ENCODE assay signal across 11 cellular contexts in the genomic region with DNA sequence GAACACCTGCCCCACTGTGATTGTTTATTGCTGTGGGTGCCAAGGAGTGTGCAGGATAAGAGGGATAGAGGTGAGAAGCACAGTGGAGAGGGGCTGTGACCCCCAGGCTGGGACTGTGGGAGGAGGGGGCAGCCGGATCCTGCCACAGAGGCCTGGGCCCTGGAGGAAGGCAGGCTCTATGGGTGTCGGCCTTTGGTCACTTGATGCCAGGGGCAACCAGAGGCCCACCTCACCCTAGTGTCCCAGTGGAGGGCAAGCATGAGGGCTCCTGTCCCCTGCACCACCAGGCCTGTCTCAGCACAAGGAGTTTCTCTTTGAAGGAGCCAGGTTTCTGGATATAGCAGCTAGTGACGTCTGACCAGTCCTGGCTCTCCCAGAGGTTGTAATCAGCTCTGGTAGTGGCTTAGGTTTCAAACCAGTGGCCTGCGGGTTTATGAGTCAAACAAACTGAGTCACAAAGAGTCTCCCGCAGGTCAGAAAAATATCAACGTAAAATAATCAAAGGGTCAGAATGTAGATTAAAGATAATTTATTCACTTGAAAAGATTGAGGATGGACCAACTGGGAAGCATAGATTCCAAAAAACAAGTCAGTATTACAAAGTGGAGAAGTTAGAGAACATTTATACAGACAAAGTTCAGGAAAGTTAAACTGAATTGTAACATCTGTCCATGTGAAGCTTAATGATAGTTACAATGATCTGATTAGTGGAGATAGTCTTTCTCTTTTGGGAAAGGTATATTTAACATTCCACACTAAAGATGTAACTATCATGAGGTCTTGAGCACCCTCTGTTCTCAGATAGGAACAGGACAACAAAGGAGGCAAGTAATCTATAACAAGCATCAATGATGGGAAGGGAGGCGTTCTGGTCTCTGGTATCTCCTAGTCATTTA. TPM values are rescaled to one million over a fixed set of nuclear protein-coding genes. Genes with fewer than 3 reads are reported as not detected.
DNase-seq lines count a peak whose midpoint lies in the region; ATAC-seq and TF ChIP-seq lines count a peak whose summit lies in the region.
"Had no signal": no experiment of that assay in that cellular context is flagged by ENCODE, and none has a peak within 500 bp of the region (broad histone marks: within the 10 kb centered on the region; RNA-seq: fewer than 3 reads in every experiment).

No MANE protein-coding gene starts in this region.

- no peak overlapping the region for H3K4me3 Mint-ChIP-seq in GM23338

- H3K27me3 Mint-ChIP-seq in GM23338 (ENCODE audit: insufficient read depth, low read depth, poor library complexity): peaks cover 8% of the 10 kb centered on the region

- H3K4me2 ChIP-seq in GM23338: no peak overlapping the region

- no peak for TF ChIP-seq CTCF in GM23338 (conservative IDR thresholded peaks at IDR 0.05; ENCODE audit: low read depth in 2 of 2)
- TF ChIP-seq CTCF in RWPE1 (conservative IDR thresholded peaks at IDR 0.05; ENCODE audit: low read depth): no peak

- H3K4me1 ChIP-seq in GM23338 (ENCODE audit: insufficient read depth): peaks cover 3% of the 10 kb centered on the region; the same call in 1 of the 2 replicates

- H4K20me1 ChIP-seq in GM23338 (replicated peaks; ENCODE audit: insufficient read depth): no peaks in the 10 kb centered on the region

- no peak for DNase-seq in GM23338 (ENCODE audit: low spot score)
- peak; percentile 58 for DNase-seq in RWPE1 (ENCODE audit: low spot score)
- DNase-seq in fibroblast of gingiva (ENCODE audit: low read depth): peak; percentile 32
- DNase-seq in renal cortical epithelial cell (ENCODE audit: low read depth): peak; percentile 34
- no peak for DNase-seq in DMS 273 treated with DMSO at 0.1 percent for 48 hours (lab: John Stamatoyannopoulos, UW)
- DNase-seq: activated CD4-positive, alpha-beta T cell treated with anti-CD3 and anti-CD28 coated beads for 4 hours; cerebellar nuclear complex; NCI-H1436 treated with DMSO at 0.1 percent for 48 hours had no signal

- no peaks in the 10 kb centered on the region for H3K79me2 ChIP-seq in GM23338 (replicated peaks; ENCODE audit: insufficient read depth)

- H3K27ac ChIP-seq in GM23338 (ENCODE audit: low read depth) (no peak overlapping the region), RWPE1 (peak overlapping the region; percentile 17; the same call in 1 of the 2 replicates)

- no peaks in the 10 kb centered on the region for H3K36me3 ChIP-seq in GM23338 (ENCODE audit: insufficient read depth)

- peak overlapping the region; percentile 63; the same call in 1 of the 2 replicates for H3K27ac Mint-ChIP-seq in GM23338

- H3K4me1 Mint-ChIP-seq in GM23338: peaks cover 13% of the 10 kb centered on the region

- H2AFZ ChIP-seq in GM23338: peak overlapping the region; percentile 78; the same call in 1 of the 2 replicates

- H3K27me3 ChIP-seq in GM23338 (ENCODE audit: insufficient read depth): no peaks in the 10 kb centered on the region

- POLR2A ChIA-PET in RWPE1 (lab: Yijun Ruan, JAX; ENCODE audit: low non-redundant PET): no interaction called here

- ATAC-seq in GM23338 (no peak), HG03095 (IDR thresholded peaks at IDR 0.05; ENCODE audit: unreplicated experiment) (no peak), GM19035 (IDR thresholded peaks at IDR 0.05; ENCODE audit: unreplicated experiment) (no peak), GM21619 (IDR thresholded peaks at IDR 0.05; ENCODE audit: unreplicated experiment) (no peak)

- no peaks in the 10 kb centered on the region for H3F3A ChIP-seq in GM23338 (replicated peaks; ENCODE audit: low read depth)

- 0 out of 2 replicates have a peak, but pooled peaks cover 2% of the 10 kb centered on the region for H3K9me2 ChIP-seq in GM23338 (ENCODE audit: insufficient read depth)

- no peaks in the 10 kb centered on the region for H3K36me3 Mint-ChIP-seq in GM23338 (ENCODE audit: low read depth)

- H3K9me3 Mint-ChIP-seq in GM23338: no peaks in the 10 kb centered on the region

- H3K4me3 ChIP-seq in GM23338: no peak overlapping the region

- CTCF ChIA-PET in RWPE1 (lab: Yijun Ruan, JAX): interaction anchor here (0.5 kb wide), 1 partner anchor 38 kb away, joined by 3 read pairs; no protein-coding TSS in a partner anchor

TF ChIP-seq in GM23338, 12 proteins besides CTCF, POLR2A, EP300 and RAD21 (continues in another document):
- TF ChIP-seq ZNF114 (CRISPR knock-in tag; IDR thresholded peaks at IDR 0.05): no peak
- TF ChIP-seq REST (IDR thresholded peaks at IDR 0.05; ENCODE audit: unreplicated experiment): no peak
- TF ChIP-seq JUNB (IDR thresholded peaks at IDR 0.05; ENCODE audit: unreplicated experiment): no peak
- TF ChIP-seq, protein P1, sequence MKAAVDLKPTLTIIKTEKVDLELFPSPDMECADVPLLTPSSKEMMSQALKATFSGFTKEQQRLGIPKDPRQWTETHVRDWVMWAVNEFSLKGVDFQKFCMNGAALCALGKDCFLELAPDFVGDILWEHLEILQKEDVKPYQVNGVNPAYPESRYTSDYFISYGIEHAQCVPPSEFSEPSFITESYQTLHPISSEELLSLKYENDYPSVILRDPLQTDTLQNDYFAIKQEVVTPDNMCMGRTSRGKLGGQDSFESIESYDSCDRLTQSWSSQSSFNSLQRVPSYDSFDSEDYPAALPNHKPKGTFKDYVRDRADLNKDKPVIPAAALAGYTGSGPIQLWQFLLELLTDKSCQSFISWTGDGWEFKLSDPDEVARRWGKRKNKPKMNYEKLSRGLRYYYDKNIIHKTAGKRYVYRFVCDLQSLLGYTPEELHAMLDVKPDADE (IDR thresholded peaks at IDR 0.05): no peak
- no peak for TF ChIP-seq NANOG (IDR thresholded peaks at IDR 0.05; ENCODE audit: borderline replicate concordance)
- no peak for TF ChIP-seq POLR2AphosphoS5 (IDR thresholded peaks at IDR 0.05; ENCODE audit: low read depth)

RNA-seq across cellular contexts. Expression of gene ZNF488, which starts 37.2 kb away (rescaled TPM):
- total RNA-seq in GM23338 (2014; rRNA removed; shearing (Covaris generic)): 5.2 and 7.8 TPM in 2 replicates
- 1.7 and 2.5 TPM in 2 replicates for polyA plus RNA-seq in GM23338 (2016; fragmentation: Nextera tagmentation; extraction: Ambion mirVana)
- 0.17 and 0.25 TPM in 2 replicates for total RNA-seq in renal cortical epithelial cell

Comparison
In these comparisons a context has a peak if more than half of its experiments do, and no peak if none do; other contexts are left out.
1. DNase-seq: peak in RWPE1 (single experiment), fibroblast of gingiva (single experiment) and renal cortical epithelial cell (single experiment); none in GM23338 (single experiment) and DMS 273 treated with DMSO at 0.1 percent for 48 hours (single experiment).